9 cellular contexts compared by ENCODE assay signal in genomic region chrX:14529288-14529989, GRCh38. TPM values are rescaled to one million over a fixed set of nuclear protein-coding genes. Genes with fewer than 3 reads are reported as not detected.
DNase-seq lines count a peak whose midpoint lies in the region; ATAC-seq and TF ChIP-seq lines count a peak whose summit lies in the region.
"Had no signal": no experiment of that assay in that cellular context is flagged by ENCODE, and none has a peak within 500 bp of the region (broad histone marks: within the 10 kb centered on the region; RNA-seq: fewer than 3 reads in every experiment).

Gene GLRA2, plus strand, starts transcription at chrX:14529536. Its CDS starts 522 bp downstream, at chrX:14530058.

- H3K4me1 ChIP-seq in mammary epithelial cell (ENCODE audit: insufficient read depth, low read length) (no peaks in the 10 kb centered on the region), mucosa of descending colon (ENCODE audit: low read depth) (no peaks in the 10 kb centered on the region)

- POLR2A ChIA-PET in GM10248 (lab: Yijun Ruan, JAX), result no interaction called here

- H4K20me1 ChIP-seq in mammary epithelial cell (ENCODE audit: insufficient read depth, low read length), result no peaks in the 10 kb centered on the region

- in situ Hi-C loops in mammary epithelial cell (cut with MboI; ENCODE audit: low sequenced_read_pairs in 2 of 2), result loop anchor here (10.0 kb wide), 1 partner anchor 435 kb away; no protein-coding TSS in a partner anchor

- TF ChIP-seq CTCF in mammary epithelial cell (conservative IDR thresholded peaks at IDR 0.05 in 1 of 2, IDR thresholded peaks at IDR 0.05 in 1 of 2; ENCODE audit: extremely low read depth in 1 of 2, insufficient read depth in 1 of 2, low read depth in 1 of 2, low read length in 2 of 2) (no peak), mucosa of descending colon (IDR thresholded peaks at IDR 0.05) (no peak), GM10248 (IDR thresholded peaks at IDR 0.05; ENCODE audit: control extremely low read depth, extremely low read depth, low read depth, missing control alignments) (no peak)

- no TSS peak for BruUV-seq in mammary epithelial cell (replicated peaks; lab: Mats Ljungman, UMichigan)

- H3K4me3 ChIP-seq in Jurkat, Clone E6-1 (ENCODE audit: low read length), result no peak within 1 kb of the TSS
- peak within 1 kb of the TSS in 1 of 3 experiments; percentile 40 for H3K4me3 ChIP-seq in mammary epithelial cell (replicated peaks in 1 of 3; ENCODE audit: insufficient read depth in 1 of 3, low read depth in 2 of 3, low read length in 3 of 3)
- H3K4me3 ChIP-seq in mucosa of descending colon, result no peak within 1 kb of the TSS

- dilution Hi-C loops in mammary epithelial cell (cut with HindIII; ENCODE audit: low sequenced_read_pairs), result no loop called here

- H3K9me3 ChIP-seq in mammary epithelial cell (replicated peaks; ENCODE audit: insufficient read depth, low read length) (no peaks in the 10 kb centered on the region), mucosa of descending colon (no peaks in the 10 kb centered on the region)

- DNase-seq in DMS53 (lab: John Stamatoyannopoulos, UW), result peak; percentile 21
- DNase-seq in Jurkat, Clone E6-1 (ENCODE audit: low read depth, low spot score), result peak; percentile 15
- peak; percentile 11 for DNase-seq in mammary epithelial cell
- peak in 2 of 3 donors; percentile 26 to 64 for DNase-seq in mucosa of descending colon
- DNase-seq in effector CD4-positive, alpha-beta T cell, result no peak
- DNase-seq in SHP77 (lab: John Stamatoyannopoulos, UW), result no peak
- DNase-seq in GM10248 (ENCODE audit: extremely low spot score), result no peak

- H3K79me2 ChIP-seq in mammary epithelial cell (ENCODE audit: insufficient read depth, low read length), result no peaks in the 10 kb centered on the region

- H2AFZ ChIP-seq in mammary epithelial cell (ENCODE audit: low read depth, low read length), result no peak within 1 kb of the TSS

- H3K27me3 ChIP-seq in mammary epithelial cell (ENCODE audit: insufficient read depth, low read length), result no peaks in the 10 kb centered on the region

- no peak within 1 kb of the TSS for H3K4me2 ChIP-seq in mammary epithelial cell (ENCODE audit: insufficient read depth, low read depth, low read length)

- H3K27ac ChIP-seq in mammary epithelial cell (ENCODE audit: insufficient read depth, low read depth, low read length), result no peak within 1 kb of the TSS

- H3K36me3 ChIP-seq in mammary epithelial cell (ENCODE audit: insufficient read depth, low read length) (no peaks in the 10 kb centered on the region), mucosa of descending colon (ENCODE audit: low read depth) (no peaks in the 10 kb centered on the region)

- WGBS in mammary epithelial cell (ENCODE audit: low coverage, missing lambda C conversion rate), result 14% methylated on average over 12 of the region's 17 CpGs

- CTCF ChIA-PET in mammary epithelial cell (lab: Charles Lee; ENCODE audit: low non-redundant PET) (interaction anchor here (0.6 to 1.0 kb wide), 11 partner anchors 10 to 795 kb away, joined by 3 to 8 read pairs (median 4); partner anchors contain the start of genes FANCB, OFD1 and TRAPPC2), GM10248 (lab: Yijun Ruan, JAX) (interaction anchor here (0.7 to 1.6 kb wide), 3 partner anchors 17 to 437 kb away, joined by 3 to 5 read pairs (median 3); no protein-coding TSS in a partner anchor)

- peak; percentile 66 for ATAC-seq in mucosa of descending colon
- no peak for ATAC-seq in HG03439 (IDR thresholded peaks at IDR 0.05; ENCODE audit: unreplicated experiment)

- H3K9ac ChIP-seq in mammary epithelial cell (ENCODE audit: insufficient read depth, low read length), result no peak within 1 kb of the TSS

- intact Hi-C loops in mammary epithelial cell (cut with micrococcal nuclease) (loop anchor here (2.0 to 10.0 kb wide), 5 partner anchors 135 to 713 kb away; no protein-coding TSS in a partner anchor), mucosa of descending colon (cut with DNase I, micrococcal nuclease) (no loop called here)

RNA-seq across cellular contexts. Expression of gene GLRA2, which starts in this region (rescaled TPM):
- polyA plus RNA-seq in Jurkat, Clone E6-1 (2012; ENCODE audit: insufficient read depth, insufficient read length), result not detected
- total RNA-seq in mammary epithelial cell (not detected), mucosa of descending colon (1 to 10 TPM in 2 of 3 donors, under 1 TPM in 1; 0.57 to 3.2 (median 1.5) TPM)
- polyA plus RNA-seq in mammary epithelial cell, result not detected
- not detected for polyA minus RNA-seq in mammary epithelial cell
- total RNA-seq: glomerular endothelial cell had no signal

Comparison
In these comparisons a context has a peak if more than half of its experiments do, and no peak if none do; other contexts are left out.
1. Peak in DNase-seq in mammary epithelial cell; RNA of the gene not detected or under 1 TPM.
2. DNase-seq: peak in DMS53 (single experiment), Jurkat, Clone E6-1 (single experiment) and mucosa of descending colon (2 of 3); none in effector CD4-positive, alpha-beta T cell (single experiment), SHP77 (0 of 2) and GM10248 (single experiment).